1 cellular context compared by ENCODE assay signal in the genomic region with DNA sequence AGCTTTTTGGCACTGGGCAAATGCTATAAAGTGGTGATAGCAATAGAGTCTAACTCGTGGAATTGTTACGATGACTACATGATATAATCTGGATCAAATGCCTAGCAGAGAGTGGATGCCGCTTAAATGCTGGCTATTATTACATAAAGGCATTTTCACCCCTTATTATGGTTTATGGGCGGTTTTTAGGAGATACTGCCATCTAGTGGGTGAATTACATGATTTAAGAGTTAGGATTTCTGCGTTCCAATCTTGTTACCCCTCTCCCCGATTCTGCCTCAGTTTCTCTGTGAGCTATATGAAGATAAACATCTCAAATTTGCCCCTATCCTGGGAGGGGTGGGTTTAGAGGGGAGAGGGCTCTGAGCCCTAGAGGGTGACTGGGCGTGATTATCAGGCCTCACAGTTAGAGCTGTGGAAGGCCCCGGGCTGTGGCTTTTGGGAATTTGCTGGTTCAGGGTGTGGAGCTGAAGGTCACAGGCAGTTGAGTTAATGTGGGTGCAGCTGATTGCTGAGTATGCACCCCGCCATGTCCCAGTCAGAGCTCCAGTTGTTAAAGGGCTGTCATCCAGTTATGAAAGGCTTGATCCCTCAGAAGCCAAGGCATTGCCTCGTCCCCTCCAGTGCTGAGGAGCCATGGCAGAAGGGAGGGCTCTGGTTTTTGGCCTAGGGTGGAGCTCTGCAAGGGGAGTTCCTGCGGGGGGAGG.
TF ChIP-seq lines count a peak whose summit lies in the region.

No MANE protein-coding gene starts in this region.

TF ChIP-seq in SK-N-SH, 30 proteins besides CTCF, POLR2A, EP300 and RAD21 (continued from another document):
- no peak for TF ChIP-seq ZBTB33 (IDR thresholded peaks at IDR 0.05; ENCODE audit: borderline replicate concordance, low read depth)
- TF ChIP-seq POLR2AphosphoS5 (IDR thresholded peaks at IDR 0.05; ENCODE audit: low read depth, low read length), result no peak
- TF ChIP-seq TEAD4 (IDR thresholded peaks at IDR 0.05; ENCODE audit: borderline replicate concordance, insufficient read depth), result no peak
- TF ChIP-seq, protein P1, sequence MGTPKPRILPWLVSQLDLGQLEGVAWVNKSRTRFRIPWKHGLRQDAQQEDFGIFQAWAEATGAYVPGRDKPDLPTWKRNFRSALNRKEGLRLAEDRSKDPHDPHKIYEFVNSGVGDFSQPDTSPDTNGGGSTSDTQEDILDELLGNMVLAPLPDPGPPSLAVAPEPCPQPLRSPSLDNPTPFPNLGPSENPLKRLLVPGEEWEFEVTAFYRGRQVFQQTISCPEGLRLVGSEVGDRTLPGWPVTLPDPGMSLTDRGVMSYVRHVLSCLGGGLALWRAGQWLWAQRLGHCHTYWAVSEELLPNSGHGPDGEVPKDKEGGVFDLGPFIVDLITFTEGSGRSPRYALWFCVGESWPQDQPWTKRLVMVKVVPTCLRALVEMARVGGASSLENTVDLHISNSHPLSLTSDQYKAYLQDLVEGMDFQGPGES (IDR thresholded peaks at IDR 0.05; ENCODE audit: low read depth, low read length), result no peak
